8 cellular contexts compared by ENCODE assay signal in the genomic region with DNA sequence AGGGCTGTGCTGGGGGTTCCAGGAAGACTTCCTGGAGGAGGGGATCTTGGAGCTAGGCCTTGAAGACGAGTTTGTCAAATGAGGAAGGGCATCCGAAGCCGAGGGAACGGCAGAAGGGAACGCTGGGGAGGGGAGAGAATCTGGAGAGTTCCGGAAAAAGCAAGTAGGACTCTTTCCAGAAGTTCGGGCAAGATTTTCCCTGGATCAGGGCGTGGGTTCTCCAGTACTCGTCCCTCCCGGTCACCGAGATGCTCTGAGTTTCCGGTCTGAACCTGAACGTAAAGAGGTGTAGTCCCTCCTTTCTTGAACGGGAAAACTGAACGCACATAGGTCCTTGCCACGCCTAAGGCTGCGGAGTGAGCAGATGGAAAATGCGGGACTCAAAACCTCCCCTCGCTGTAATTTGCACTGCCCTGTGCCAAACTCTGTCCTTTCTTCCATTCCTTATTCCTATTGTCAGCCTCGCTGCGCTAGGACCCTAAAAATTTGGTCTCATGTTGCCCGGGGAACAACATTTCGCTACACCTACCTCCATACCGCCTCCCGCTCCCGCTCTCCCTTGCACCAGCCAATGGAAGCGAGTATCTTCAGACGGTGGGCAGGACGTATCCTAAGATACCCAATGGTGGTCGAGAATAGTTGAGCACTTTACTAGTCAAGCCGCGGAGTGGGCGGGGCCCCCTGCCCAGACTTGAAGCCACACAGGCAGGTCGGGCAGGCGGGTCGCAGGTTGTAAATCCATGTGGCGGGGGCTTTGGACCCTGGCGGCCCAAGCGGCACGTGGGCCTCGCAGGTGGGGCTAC. TPM values are rescaled to one million over a fixed set of nuclear protein-coding genes. Genes with fewer than 3 reads are reported as not detected.
DNase-seq lines count a peak whose midpoint lies in the region; ATAC-seq, FAIRE-seq and TF ChIP-seq lines count a peak whose summit lies in the region.

A gene with protein sequence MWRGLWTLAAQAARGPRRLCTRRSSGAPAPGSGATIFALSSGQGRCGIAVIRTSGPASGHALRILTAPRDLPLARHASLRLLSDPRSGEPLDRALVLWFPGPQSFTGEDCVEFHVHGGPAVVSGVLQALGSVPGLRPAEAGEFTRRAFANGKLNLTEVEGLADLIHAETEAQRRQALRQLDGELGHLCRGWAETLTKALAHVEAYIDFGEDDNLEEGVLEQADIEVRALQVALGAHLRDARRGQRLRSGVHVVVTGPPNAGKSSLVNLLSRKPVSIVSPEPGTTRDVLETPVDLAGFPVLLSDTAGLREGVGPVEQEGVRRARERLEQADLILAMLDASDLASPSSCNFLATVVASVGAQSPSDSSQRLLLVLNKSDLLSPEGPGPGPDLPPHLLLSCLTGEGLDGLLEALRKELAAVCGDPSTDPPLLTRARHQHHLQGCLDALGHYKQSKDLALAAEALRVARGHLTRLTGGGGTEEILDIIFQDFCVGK (plus strand): TSS at position 682 of the 803 bp plus-strand sequence. CDS start 59 bp downstream, at position 741.

- peaks cover 0 to 9% (median 0%) of the 10 kb centered on the region in 4 donors for H3K27me3 ChIP-seq in esophagus muscularis mucosa

- peaks cover 31 to 61% (median 51%) of the 10 kb centered on the region in 4 donors for H3K4me1 ChIP-seq in esophagus muscularis mucosa

- H3K9me3 ChIP-seq in KOPT-K1 (ENCODE audit: insufficient read depth, low read length, poor library complexity, severe bottlenecking) (no peaks in the 10 kb centered on the region), esophagus muscularis mucosa (no peaks in the 10 kb centered on the region)

- no peak for TF ChIP-seq EP300 in esophagus muscularis mucosa (IDR thresholded peaks at IDR 0.05)

- 0% methylated on average over 33 of the region's 41 CpGs for WGBS in esophagus muscularis mucosa

- H3K27ac ChIP-seq in KOPT-K1 (ENCODE audit: low read depth, low read length, poor library complexity, severe bottlenecking) (peak within 1 kb of the TSS; percentile 72), esophagus muscularis mucosa (replicated peaks in 1 of 4) (peak within 1 kb of the TSS; percentile 91 to 98 (median 96))

- intact Hi-C loops in esophagus muscularis mucosa (cut with DNase I): no loop called here

- peak in 1 of 3 experiments; percentile 17 for TF ChIP-seq CTCF in esophagus muscularis mucosa (IDR thresholded peaks at IDR 0.05)

- H3K36me3 Mint-ChIP-seq in activated T-cell treated with anti-CD3 and anti-CD28 coated beads, Interleukin-2, amount 50 U/mL, for 72 hours (ENCODE audit: insufficient read depth in 2 of 2): peaks cover 0 to 5% of the 10 kb centered on the region in 2 donors

- TF ChIP-seq POLR2A in esophagus muscularis mucosa (IDR thresholded peaks at IDR 0.05; ENCODE audit: low read depth): no peak

- H3K36me3 ChIP-seq in KOPT-K1 (ENCODE audit: insufficient read depth, low read length) (peaks cover 17% of the 10 kb centered on the region), esophagus muscularis mucosa (peaks cover 0 to 29% (median 13%) of the 10 kb centered on the region in 4 donors)

- ATAC-seq in GM21786 (IDR thresholded peaks at IDR 0.05; ENCODE audit: unreplicated experiment): peak; percentile 71
- peak; percentile 90 for ATAC-seq in activated T-cell treated with anti-CD3 and anti-CD28 coated beads, Interleukin-2, amount 50 U/mL, for 72 hours (replicated peaks in 1 of 2)

- H3K27me3 Mint-ChIP-seq in activated T-cell treated with anti-CD3 and anti-CD28 coated beads, Interleukin-2, amount 50 U/mL, for 72 hours (ENCODE audit: low read depth): no peaks in the 10 kb centered on the region

- H3K4me3 ChIP-seq in esophagus muscularis mucosa: peak within 1 kb of the TSS; percentile 74 to 93 (median 84)

- peak within 1 kb of the TSS; percentile 66 for H3K27ac Mint-ChIP-seq in activated T-cell treated with anti-CD3 and anti-CD28 coated beads, Interleukin-2, amount 50 U/mL, for 72 hours

- H3K4me1 Mint-ChIP-seq in activated T-cell treated with anti-CD3 and anti-CD28 coated beads, Interleukin-2, amount 50 U/mL, for 72 hours (ENCODE audit: low read depth): peaks cover 34% of the 10 kb centered on the region

- peak; percentile 98 for DNase-seq in DMS79 (lab: John Stamatoyannopoulos, UW)
- DNase-seq in RCC 7860 (ENCODE audit: low spot score): peak; percentile 97
- peak; percentile 96 to 98 for DNase-seq in activated T-cell treated with anti-CD3 and anti-CD28 coated beads, Interleukin-2, amount 50 U/mL, for 72 hours
- peak; percentile 99 for DNase-seq in esophagus muscularis mucosa (ENCODE audit: extremely low spot score)
- DNase-seq in myocyte (ENCODE audit: low read depth): peak; percentile 99
- DNase-seq in stimulated activated CD8-positive, alpha-beta memory T cell treated with anti-CD3 and anti-CD28 coated beads, Interleukin-7, amount 100 ng/mL, for 48 hours (ENCODE audit: extremely low read depth in 1 of 2, low read depth in 1 of 2): peak; percentile 89 to 98

- H3K9me3 Mint-ChIP-seq in activated T-cell treated with anti-CD3 and anti-CD28 coated beads, Interleukin-2, amount 50 U/mL, for 72 hours: peaks cover 0 to 2% of the 10 kb centered on the region in 2 donors

- peak within 1 kb of the TSS; percentile 90 to 100 for H3K4me3 Mint-ChIP-seq in activated T-cell treated with anti-CD3 and anti-CD28 coated beads, Interleukin-2, amount 50 U/mL, for 72 hours

- peak; percentile 90 for FAIRE-seq in RCC 7860 (lab: Jason Lieb, UNC)

RNA-seq across cellular contexts. Expression of the gene that starts here (rescaled TPM):
- 10 to 100 TPM; 26.0 to 39.1 TPM for total RNA-seq in activated T-cell treated with anti-CD3 and anti-CD28 coated beads, Interleukin-2, amount 50 U/mL, for 72 hours
- total RNA-seq in esophagus muscularis mucosa: 10 to 100 TPM in 2 of 4 donors, 1 to 10 TPM in 2; 8.7 to 13.3 (median 10.2) TPM
- 19.3 and 20.2 TPM in 2 replicates for total RNA-seq in myocyte
- 12.8 TPM for polyA plus RNA-seq in myocyte (2012)

Comparison
In these comparisons a context has a peak if more than half of its experiments do, and no peak if none do; other contexts are left out.
1. Peak in every context shown above with its lines: DNase-seq, ATAC-seq, H3K4me3 ChIP-seq and H3K27ac ChIP-seq.